Comparison of ENCODE assay signal across 24 cellular contexts in the genomic region with DNA sequence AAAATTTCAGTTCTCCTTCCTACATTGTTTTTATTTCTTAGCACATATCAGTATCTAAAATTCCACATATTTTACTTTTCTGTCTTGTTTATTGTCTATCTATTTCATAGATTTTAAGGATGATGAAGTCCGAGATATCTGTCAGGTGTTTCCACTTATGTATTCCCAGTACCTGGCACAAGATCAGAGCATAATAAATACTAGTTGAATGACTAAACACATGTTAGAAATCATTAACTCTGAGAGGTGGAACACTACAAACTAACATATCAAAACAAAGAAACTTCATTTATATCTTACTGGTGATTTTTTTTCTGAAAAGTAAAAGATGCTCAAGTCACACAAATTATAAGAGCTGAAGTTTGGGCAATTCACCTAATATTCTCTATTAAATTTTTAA.
A peak's percentile ranks its signal among the peaks of the same experiment; 100 is the strongest.
DNase-seq lines count a peak whose midpoint lies in the region; ATAC-seq and TF ChIP-seq lines count a peak whose summit lies in the region.
"Had no signal": no experiment of that assay in that cellular context is flagged by ENCODE, and none has a peak within 500 bp of the region (broad histone marks: within the 10 kb centered on the region; RNA-seq: fewer than 3 reads in every experiment).

No MANE protein-coding gene starts in this region.

- H3K27ac Mint-ChIP-seq in activated CD4-positive, alpha-beta memory T cell treated with anti-CD3 and anti-CD28 coated beads, Interleukin-2, amount 10 ng/mL, durations not matched to agents 7 days and 5 days = no peak overlapping the region
- H3K27ac Mint-ChIP-seq: CD14-positive monocyte; CD4-positive, alpha-beta memory T cell; CD4-positive, CD25-positive, alpha-beta regulatory T cell; CD8-positive, alpha-beta memory T cell had no signal

- DNase-seq in fibroblast of mammary gland (ENCODE audit: low read depth) = peak; percentile 12
- DNase-seq in kidney tubule cell (ENCODE audit: low spot score) = peak; percentile 55
- peak; percentile 64 for DNase-seq in renal cortical epithelial cell (ENCODE audit: low read depth)
- no peak for DNase-seq in activated CD4-positive, alpha-beta memory T cell treated with anti-CD3 and anti-CD28 coated beads, Interleukin-2, amount 10 ng/mL, durations not matched to agents 7 days and 5 days
- DNase-seq in NCI-H2227 (lab: John Stamatoyannopoulos, UW; ENCODE audit: unreplicated experiment) = no peak
- DNase-seq: 8988T; ACHN; BE2C; C1 segment of cervical spinal cord; CD4-positive, alpha-beta memory T cell; CD4-positive, CD25-positive, alpha-beta regulatory T cell; CD8-positive, alpha-beta memory T cell; COR-L47; DMS 273 treated with DMSO at 0.1 percent for 48 hours; DMS153; DMS53; DMS79; DND-41; EL; GDM1 had no signal

- no peaks in the 10 kb centered on the region for H3K27me3 Mint-ChIP-seq in activated CD4-positive, alpha-beta memory T cell treated with anti-CD3 and anti-CD28 coated beads, Interleukin-2, amount 10 ng/mL, durations not matched to agents 7 days and 5 days
- H3K27me3 Mint-ChIP-seq: CD4-positive, alpha-beta memory T cell; CD4-positive, CD25-positive, alpha-beta regulatory T cell; CD8-positive, alpha-beta memory T cell had no signal

- no peak for TF ChIP-seq CTCF in fibroblast of mammary gland (conservative IDR thresholded peaks at IDR 0.05; ENCODE audit: control insufficient read depth, insufficient read depth, low read depth, low read length)

- no peaks in the 10 kb centered on the region for H3K36me3 Mint-ChIP-seq in activated CD4-positive, alpha-beta memory T cell treated with anti-CD3 and anti-CD28 coated beads, Interleukin-2, amount 10 ng/mL, durations not matched to agents 7 days and 5 days (ENCODE audit: low read depth)
- H3K36me3 Mint-ChIP-seq: CD14-positive monocyte; CD4-positive, alpha-beta memory T cell; CD4-positive, CD25-positive, alpha-beta regulatory T cell; CD8-positive, alpha-beta memory T cell had no signal

- no peaks in the 10 kb centered on the region for H3K9me3 Mint-ChIP-seq in activated CD4-positive, alpha-beta memory T cell treated with anti-CD3 and anti-CD28 coated beads, Interleukin-2, amount 10 ng/mL, durations not matched to agents 7 days and 5 days

- H3K4me3 ChIP-seq in fibroblast of mammary gland (ENCODE audit: control insufficient read depth, low read depth, low read length) = no peak overlapping the region
- H3K4me3 ChIP-seq: BLaER1, GM12878 had no signal

- H3K4me1 Mint-ChIP-seq in activated CD4-positive, alpha-beta memory T cell treated with anti-CD3 and anti-CD28 coated beads, Interleukin-2, amount 10 ng/mL, durations not matched to agents 7 days and 5 days = no peaks in the 10 kb centered on the region
- H3K4me1 Mint-ChIP-seq: CD14-positive monocyte; CD4-positive, alpha-beta memory T cell; CD4-positive, CD25-positive, alpha-beta regulatory T cell; CD8-positive, alpha-beta memory T cell had no signal

- CTCF ChIA-PET in activated CD4-positive, alpha-beta memory T cell treated with anti-CD3 and anti-CD28 coated beads, Interleukin-2, amount 10 ng/mL, durations not matched to agents 7 days and 5 days (lab: Charles Lee) = no interaction called here

- POLR2A ChIA-PET in activated CD4-positive, alpha-beta memory T cell treated with anti-CD3 and anti-CD28 coated beads, Interleukin-2, amount 10 ng/mL, durations not matched to agents 7 days and 5 days (lab: Charles Lee) = no interaction called here

- ATAC-seq in GM21528 (IDR thresholded peaks at IDR 0.05; ENCODE audit: low FRiP score, unreplicated experiment) = no peak
- ATAC-seq: GM12878 had no signal

- H3K4me3 Mint-ChIP-seq in activated CD4-positive, alpha-beta memory T cell treated with anti-CD3 and anti-CD28 coated beads, Interleukin-2, amount 10 ng/mL, durations not matched to agents 7 days and 5 days = no peak overlapping the region
- H3K4me3 Mint-ChIP-seq: CD14-positive monocyte; CD4-positive, alpha-beta memory T cell; CD8-positive, alpha-beta memory T cell had no signal

Comparison
In these comparisons a context has a peak if more than half of its experiments do, and no peak if none do; other contexts are left out.
1. DNase-seq: peak in fibroblast of mammary gland (single experiment), kidney tubule cell (single experiment) and renal cortical epithelial cell (single experiment); none in activated CD4-positive, alpha-beta memory T cell treated with anti-CD3 and anti-CD28 coated beads, Interleukin-2, amount 10 ng/mL, durations not matched to agents 7 days and 5 days (single experiment) and NCI-H2227 (single experiment).